In genomic region chr7:74739974-74740373, GRCh38 we compare ENCODE assay signal across 4 cellular contexts. TPM values are rescaled to one million over a fixed set of nuclear protein-coding genes. Genes with fewer than 3 reads are reported as not detected.
"Had no signal": no experiment of that assay in that cellular context is flagged by ENCODE, and none has a peak within 500 bp of the region (broad histone marks: within the 10 kb centered on the region; RNA-seq: fewer than 3 reads in every experiment).

No MANE protein-coding gene starts in this region.

RNA-seq across cellular contexts. Expression of gene NCF1, which starts 33.8 kb away (rescaled TPM):
- total RNA-seq: M059J, RPMI7951, SJCRH30, SK-MEL-5 had no signal
